Comparison of ENCODE assay signal across 20 cellular contexts in the genomic region with DNA sequence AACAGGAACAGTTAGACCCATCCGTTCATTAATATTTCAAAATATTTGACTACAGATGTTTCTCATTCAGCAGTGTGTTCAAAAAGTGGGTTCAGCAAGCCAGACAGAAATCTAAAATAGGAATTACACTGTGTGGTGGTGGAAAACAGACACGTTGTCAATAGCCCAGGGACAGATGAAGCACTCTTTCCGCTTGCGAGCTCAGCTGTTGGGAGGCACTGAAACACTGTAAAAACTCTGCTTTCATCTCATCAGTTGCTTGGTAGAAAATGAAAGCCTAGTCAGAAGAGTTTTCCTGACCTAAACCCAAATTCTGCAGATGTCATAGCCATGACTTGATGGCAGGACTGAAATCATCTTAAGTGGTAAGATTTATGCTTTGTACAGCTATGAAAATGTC. TPM values are rescaled to one million over a fixed set of nuclear protein-coding genes. Genes with fewer than 3 reads are reported as not detected.
DNase-seq lines count a peak whose midpoint lies in the region; ATAC-seq and TF ChIP-seq lines count a peak whose summit lies in the region.
"Had no signal": no experiment of that assay in that cellular context is flagged by ENCODE, and none has a peak within 500 bp of the region (broad histone marks: within the 10 kb centered on the region; RNA-seq: fewer than 3 reads in every experiment).

No MANE protein-coding gene starts in this region.

- no peak overlapping the region for H3K4me3 ChIP-seq in AG10803 (ENCODE audit: low read length)
- no peak overlapping the region for H3K4me3 ChIP-seq in sigmoid colon
- H3K4me3 ChIP-seq: BLaER1 treated with 17β-estradiol and CSF1 and Interleukin-3, amounts not matched to agents 10 nM and 100 nM; stomach; vagina had no signal

- TF ChIP-seq CTCF in AG10803 (conservative IDR thresholded peaks at IDR 0.05; ENCODE audit: low read length) (no peak), sigmoid colon (IDR thresholded peaks at IDR 0.05) (no peak)

- no peak for ATAC-seq in HG03280 (IDR thresholded peaks at IDR 0.05; ENCODE audit: unreplicated experiment)
- ATAC-seq: T-helper 17 cell had no signal

- peak; percentile 11 for DNase-seq in AG08395 (ENCODE audit: low spot score)
- peak; percentile 9 for DNase-seq in AG10803 (ENCODE audit: low read depth)
- no peak for DNase-seq in activated T-helper 2 cell treated with anti-CD3 and anti-CD28 coated beads, Interferon-gamma antibody, Interleukin-2, Interleukin-4, amounts not matched to agents 10 μg/mL and 5 μg/mL and 100 μg/mL, durations not matched to agents 14 hours and 24 hours and 36 hours (ENCODE audit: low spot score)
- DNase-seq in myocyte (ENCODE audit: low read depth) = peak; percentile 32
- no peak for DNase-seq in mucosa of gallbladder (ENCODE audit: low spot score)
- no peak for DNase-seq in sigmoid colon
- DNase-seq: activated B cell treated with CpG ODN at 0.5 μM for 24 hours, Karpas-422, midbrain, NCI-H1105 treated with DMSO at 0.1 percent for 48 hours, NCI-H2107, NCI-H526, SHP77 treated with DMSO at 0.1 percent for 48 hours, stomach, T-helper 17 cell had no signal

- TF ChIP-seq EP300 in sigmoid colon (IDR thresholded peaks at IDR 0.05) = no peak

- H3K4me1 Mint-ChIP-seq in activated T-helper 2 cell treated with anti-CD3 and anti-CD28 coated beads, Interferon-gamma antibody, Interleukin-2, Interleukin-4, amounts not matched to agents 10 μg/mL and 5 μg/mL and 100 μg/mL, durations not matched to agents 14 hours and 24 hours and 36 hours (ENCODE audit: low read depth) = peaks cover 9% of the 10 kb centered on the region
- H3K4me1 Mint-ChIP-seq: activated naive CD4-positive, alpha-beta T cell treated with anti-CD3 and anti-CD28 coated beads, Interleukin-2, amount 50 U/mL, for 24 hours had no signal

- H3K4me1 ChIP-seq in sigmoid colon = no peaks in the 10 kb centered on the region
- H3K4me1 ChIP-seq: BLaER1 treated with 17β-estradiol and CSF1 and Interleukin-3, amounts not matched to agents 10 nM and 100 nM; stomach; vagina had no signal

- H3K9me3 Mint-ChIP-seq in activated T-helper 2 cell treated with anti-CD3 and anti-CD28 coated beads, Interferon-gamma antibody, Interleukin-2, Interleukin-4, amounts not matched to agents 10 μg/mL and 5 μg/mL and 100 μg/mL, durations not matched to agents 14 hours and 24 hours and 36 hours = no peaks in the 10 kb centered on the region
- H3K9me3 Mint-ChIP-seq: activated B cell treated with CpG ODN at 0.5 μM for 24 hours; activated naive CD4-positive, alpha-beta T cell treated with anti-CD3 and anti-CD28 coated beads, Interleukin-2, amount 50 U/mL, for 24 hours had no signal

- no peak for TF ChIP-seq POLR2A in sigmoid colon (IDR thresholded peaks at IDR 0.05)

- no peaks in the 10 kb centered on the region for H3K27me3 Mint-ChIP-seq in activated T-helper 2 cell treated with anti-CD3 and anti-CD28 coated beads, Interferon-gamma antibody, Interleukin-2, Interleukin-4, amounts not matched to agents 10 μg/mL and 5 μg/mL and 100 μg/mL, durations not matched to agents 14 hours and 24 hours and 36 hours (ENCODE audit: low read depth)
- H3K27me3 Mint-ChIP-seq: activated B cell treated with CpG ODN at 0.5 μM for 24 hours; activated naive CD4-positive, alpha-beta T cell treated with anti-CD3 and anti-CD28 coated beads, Interleukin-2, amount 50 U/mL, for 24 hours; T-helper 17 cell had no signal

- H3K36me3 Mint-ChIP-seq in activated T-helper 2 cell treated with anti-CD3 and anti-CD28 coated beads, Interferon-gamma antibody, Interleukin-2, Interleukin-4, amounts not matched to agents 10 μg/mL and 5 μg/mL and 100 μg/mL, durations not matched to agents 14 hours and 24 hours and 36 hours (ENCODE audit: low read depth) = peaks cover 17% of the 10 kb centered on the region

- no peaks in the 10 kb centered on the region for H3K27me3 ChIP-seq in sigmoid colon
- H3K27me3 ChIP-seq: BLaER1 treated with 17β-estradiol and CSF1 and Interleukin-3, amounts not matched to agents 10 nM and 100 nM; stomach; vagina had no signal

- no peak overlapping the region for H3K27ac ChIP-seq in sigmoid colon
- H3K27ac ChIP-seq: BLaER1 treated with 17β-estradiol and CSF1 and Interleukin-3, amounts not matched to agents 10 nM and 100 nM; neutrophil; stomach; vagina had no signal

- H3K9me3 ChIP-seq in sigmoid colon = no peaks in the 10 kb centered on the region
- H3K9me3 ChIP-seq: BLaER1 treated with 17β-estradiol and CSF1 and Interleukin-3, amounts not matched to agents 10 nM and 100 nM; neutrophil; stomach; vagina had no signal

- no peak overlapping the region for H3K4me3 Mint-ChIP-seq in activated T-helper 2 cell treated with anti-CD3 and anti-CD28 coated beads, Interferon-gamma antibody, Interleukin-2, Interleukin-4, amounts not matched to agents 10 μg/mL and 5 μg/mL and 100 μg/mL, durations not matched to agents 14 hours and 24 hours and 36 hours (ENCODE audit: low read depth)
- H3K4me3 Mint-ChIP-seq: activated B cell treated with CpG ODN at 0.5 μM for 24 hours; activated naive CD4-positive, alpha-beta T cell treated with anti-CD3 and anti-CD28 coated beads, Interleukin-2, amount 50 U/mL, for 24 hours; T-helper 17 cell had no signal

- WGBS in sigmoid colon, 2 donors = 86 to 94% methylated on average over 4 of the region's 4 CpGs

- intact Hi-C loops in activated T-helper 2 cell treated with anti-CD3 and anti-CD28 coated beads, Interferon-gamma antibody, Interleukin-2, Interleukin-4, amounts not matched to agents 10 μg/mL and 5 μg/mL and 100 μg/mL, durations not matched to agents 14 hours and 24 hours and 36 hours (cut with micrococcal nuclease) = loop anchor here (2.0 kb wide), 1 partner anchor 14 kb away; no protein-coding TSS in a partner anchor
- intact Hi-C loops in sigmoid colon (cut with DNase I) = no loop called here

- H3K27ac Mint-ChIP-seq in activated T-helper 2 cell treated with anti-CD3 and anti-CD28 coated beads, Interferon-gamma antibody, Interleukin-2, Interleukin-4, amounts not matched to agents 10 μg/mL and 5 μg/mL and 100 μg/mL, durations not matched to agents 14 hours and 24 hours and 36 hours = peak overlapping the region; percentile 50
- H3K27ac Mint-ChIP-seq: activated B cell treated with CpG ODN at 0.5 μM for 24 hours; activated naive CD4-positive, alpha-beta T cell treated with anti-CD3 and anti-CD28 coated beads, Interleukin-2, amount 50 U/mL, for 24 hours; T-helper 17 cell had no signal

- peaks cover 0 to 32% (median 0%) of the 10 kb centered on the region in 4 donors for H3K36me3 ChIP-seq in sigmoid colon
- H3K36me3 ChIP-seq: neutrophil had no signal

RNA-seq across cellular contexts. Expression of gene LRP2BP, which starts 38.5 kb away (rescaled TPM):
- 0.55 and 0.67 TPM in 2 replicates for total RNA-seq in activated T-helper 2 cell treated with anti-CD3 and anti-CD28 coated beads, Interferon-gamma antibody, Interleukin-2, Interleukin-4, amounts not matched to agents 10 μg/mL and 5 μg/mL and 100 μg/mL, durations not matched to agents 14 hours and 24 hours and 36 hours
- total RNA-seq in myocyte (1.3 and 1.6 TPM in 2 replicates), mucosa of gallbladder (0.95 TPM), sigmoid colon (1 to 10 TPM; 1.8 to 2.6 (median 2.3) TPM)
- 1.8 TPM for polyA plus RNA-seq in myocyte (2012)
- under 1 TPM; 0.16 to 0.60 (median 0.23) TPM for polyA plus RNA-seq in sigmoid colon

RNA-seq across cellular contexts. Expression of gene ANKRD37, which starts 39.4 kb away (rescaled TPM):
- 23.0 and 23.4 TPM in 2 replicates for total RNA-seq in activated T-helper 2 cell treated with anti-CD3 and anti-CD28 coated beads, Interferon-gamma antibody, Interleukin-2, Interleukin-4, amounts not matched to agents 10 μg/mL and 5 μg/mL and 100 μg/mL, durations not matched to agents 14 hours and 24 hours and 36 hours
- total RNA-seq in myocyte = 5.6 and 7.3 TPM in 2 replicates
- 15.5 TPM for polyA plus RNA-seq in myocyte (2012)
- total RNA-seq in mucosa of gallbladder = 16.4 TPM
- 10 to 100 TPM in 3 of 4 donors, 1 to 10 TPM in 1; 8.9 to 17.6 (median 11.5) TPM for total RNA-seq in sigmoid colon
- polyA plus RNA-seq in sigmoid colon = 10 to 100 TPM; 11.7 to 28.8 (median 16.9) TPM

Comparison
In these comparisons a context has a peak if more than half of its experiments do, and no peak if none do; other contexts are left out.
1. DNase-seq: peak in AG08395 (single experiment), AG10803 (single experiment) and myocyte (single experiment); none in activated T-helper 2 cell treated with anti-CD3 and anti-CD28 coated beads, Interferon-gamma antibody, Interleukin-2, Interleukin-4, amounts not matched to agents 10 μg/mL and 5 μg/mL and 100 μg/mL, durations not matched to agents 14 hours and 24 hours and 36 hours (single experiment), mucosa of gallbladder (single experiment) and sigmoid colon (single experiment).